ENCODE assay signal across 24 cellular contexts in genomic region chr10:126124044-126124443, GRCh38.
"Had no signal": no experiment of that assay in that cellular context is flagged by ENCODE, and none has a peak within 500 bp of the region (broad histone marks: within the 10 kb centered on the region; RNA-seq: fewer than 3 reads in every experiment).

No MANE protein-coding gene starts in this region.

- H3K9me3 ChIP-seq: ascending aorta, pancreas, prostate gland, sigmoid colon, tibial nerve had no signal

- H3K4me1 ChIP-seq: ascending aorta, pancreas, prostate gland, sigmoid colon, tibial nerve had no signal

- H3K4me3 ChIP-seq: ascending aorta, pancreas, prostate gland, sigmoid colon, tibial nerve had no signal

- ATAC-seq: left cardiac atrium, pancreas had no signal

- H3K36me3 Mint-ChIP-seq: activated naive CD4-positive, alpha-beta T cell treated with anti-CD3 and anti-CD28 coated beads, Interleukin-2, amount 10 ng/mL, durations not matched to agents 7 days and 5 days; activated naive CD8-positive, alpha-beta T cell treated with anti-CD3 and anti-CD28 coated beads, Interleukin-2, amount 10 ng/mL, durations not matched to agents 7 days and 5 days; natural killer cell treated with Interleukin-12 subunit alpha and Interleukin-12 subunit beta and Interleukin-15 and Interleukin-18, amount 100 ng/mL, for 72 hours had no signal

- H3K4me1 Mint-ChIP-seq: activated naive CD4-positive, alpha-beta T cell treated with anti-CD3 and anti-CD28 coated beads, Interleukin-2, amount 10 ng/mL, durations not matched to agents 7 days and 5 days; activated naive CD8-positive, alpha-beta T cell treated with anti-CD3 and anti-CD28 coated beads, Interleukin-2, amount 10 ng/mL, durations not matched to agents 7 days and 5 days had no signal

- H3K27me3 Mint-ChIP-seq: activated naive CD4-positive, alpha-beta T cell treated with anti-CD3 and anti-CD28 coated beads, Interleukin-2, amount 10 ng/mL, durations not matched to agents 7 days and 5 days; activated naive CD8-positive, alpha-beta T cell treated with anti-CD3 and anti-CD28 coated beads, Interleukin-2, amount 10 ng/mL, durations not matched to agents 7 days and 5 days had no signal

- H3K27ac ChIP-seq: ascending aorta, brain microvascular endothelial cell, epithelial cell of prostate, pancreas, prostate gland, sigmoid colon, tibial nerve, VCaP had no signal

- H3K27me3 ChIP-seq: ascending aorta, brain microvascular endothelial cell, pancreas, sigmoid colon, tibial nerve had no signal

- H3K4me3 Mint-ChIP-seq: activated naive CD4-positive, alpha-beta T cell treated with anti-CD3 and anti-CD28 coated beads, Interleukin-2, amount 10 ng/mL, durations not matched to agents 7 days and 5 days; activated naive CD8-positive, alpha-beta T cell treated with anti-CD3 and anti-CD28 coated beads, Interleukin-2, amount 10 ng/mL, durations not matched to agents 7 days and 5 days; dendritic cell treated with granulocyte-macrophage colony-stimulating factor and Interleukin-4, amounts not matched to agents 40 ng/mL and 50 ng/mL, for 4 days; natural killer cell treated with Interleukin-12 subunit alpha and Interleukin-12 subunit beta and Interleukin-15 and Interleukin-18, amount 100 ng/mL, for 72 hours; T-helper 1 cell treated with Interleukin-12 subunit alpha and Interleukin-12 subunit beta and Interleukin-4 antibody, amounts not matched to agents 30 μg/mL and 1 μg/mL, for 36 hours had no signal

- H3K27ac Mint-ChIP-seq: activated naive CD4-positive, alpha-beta T cell treated with anti-CD3 and anti-CD28 coated beads, Interleukin-2, amount 10 ng/mL, durations not matched to agents 7 days and 5 days; activated naive CD8-positive, alpha-beta T cell treated with anti-CD3 and anti-CD28 coated beads, Interleukin-2, amount 10 ng/mL, durations not matched to agents 7 days and 5 days; natural killer cell treated with Interleukin-12 subunit alpha and Interleukin-12 subunit beta and Interleukin-15 and Interleukin-18, amount 100 ng/mL, for 72 hours; T-helper 1 cell treated with Interleukin-12 subunit alpha and Interleukin-12 subunit beta and Interleukin-4 antibody, amounts not matched to agents 30 μg/mL and 1 μg/mL, for 36 hours had no signal

- H3K36me3 ChIP-seq: ascending aorta, brain microvascular endothelial cell, pancreas, prostate gland, sigmoid colon, tibial nerve had no signal

- DNase-seq: activated CD4-positive, alpha-beta T cell treated with anti-CD3 and anti-CD28 coated beads for 4 hours; activated CD4-positive, alpha-beta T cell treated with anti-CD3 and anti-CD28 coated beads, Interleukin-2, amount 50 U/mL, for 4 hours; activated CD8-positive, alpha-beta memory T cell treated with anti-CD3 and anti-CD28 coated beads for 24 hours; activated effector memory CD4-positive, alpha-beta T cell treated with anti-CD3 and anti-CD28 coated beads, Interleukin-2, amount 50 U/mL, for 16 hours; activated naive CD4-positive, alpha-beta T cell treated with anti-CD3 and anti-CD28 coated beads, Interleukin-2, amount 10 ng/mL, durations not matched to agents 7 days and 5 days; activated naive CD8-positive, alpha-beta T cell treated with anti-CD3 and anti-CD28 coated beads, Interleukin-2, amount 10 ng/mL, durations not matched to agents 7 days and 5 days; brain microvascular endothelial cell; left cardiac atrium; midbrain; pancreas; retina; sigmoid colon; stimulated activated CD4-positive, alpha-beta T cell treated with anti-CD3 and anti-CD28 coated beads, Interleukin-15, amount 100 ng/mL, for 24 hours; stimulated activated naive CD4-positive, alpha-beta T cell treated with Interleukin-2 at 50 U/mL for 16 hours; SW 1271; T-helper 9 cell had no signal

- H3K9me3 Mint-ChIP-seq: dendritic cell treated with granulocyte-macrophage colony-stimulating factor and Interleukin-4, amounts not matched to agents 40 ng/mL and 50 ng/mL, for 4 days; natural killer cell treated with Interleukin-12 subunit alpha and Interleukin-12 subunit beta and Interleukin-15 and Interleukin-18, amount 100 ng/mL, for 72 hours had no signal
